Comparison of ENCODE assay signal across 18 cellular contexts in the genomic region with DNA sequence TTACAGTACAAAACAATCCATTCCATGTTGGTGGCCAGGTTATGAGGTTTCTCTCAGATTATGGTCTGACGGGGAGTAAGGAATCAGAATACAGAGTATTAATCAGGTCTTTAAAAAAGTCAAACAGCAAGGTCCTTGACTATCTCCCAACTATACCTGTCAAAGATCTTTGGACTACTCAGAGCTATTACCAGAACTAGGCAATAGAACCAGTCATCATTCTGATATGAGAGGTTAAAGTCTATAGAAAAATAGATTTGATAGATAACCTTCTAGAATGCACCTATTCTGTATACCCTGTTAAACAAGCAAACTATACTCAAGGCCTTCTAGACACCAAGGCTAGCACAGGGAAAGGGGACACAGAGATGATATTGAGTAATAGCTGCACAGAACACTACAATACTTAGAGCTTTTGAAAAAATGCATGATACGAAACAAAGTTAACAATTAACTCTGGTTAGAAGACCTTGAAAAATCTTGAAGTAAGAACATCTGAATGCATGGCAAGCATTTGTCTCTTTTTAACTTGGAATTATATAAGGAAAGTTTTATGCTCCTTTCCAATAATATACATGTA.
DNase-seq lines count a peak whose midpoint lies in the region; ATAC-seq, FAIRE-seq and TF ChIP-seq lines count a peak whose summit lies in the region.
"Had no signal": no experiment of that assay in that cellular context is flagged by ENCODE, and none has a peak within 500 bp of the region (broad histone marks: within the 10 kb centered on the region; RNA-seq: fewer than 3 reads in every experiment).

No MANE protein-coding gene starts in this region.

- peaks cover 4% of the 10 kb centered on the region for H3K9me3 Mint-ChIP-seq in progenitor cell of endocrine pancreas (ENCODE audit: low read depth)
- no peaks in the 10 kb centered on the region for H3K9me3 Mint-ChIP-seq in naive thymus-derived CD4-positive, alpha-beta T cell
- H3K9me3 Mint-ChIP-seq: CD8-positive, alpha-beta T cell had no signal

- H3K27ac ChIP-seq in SK-N-SH (ENCODE audit: low read depth in 2 of 2, low read length in 1 of 2) (no peak overlapping the region), HepG2 (ENCODE audit: extremely low read length, insufficient read depth, low read length) (no peak overlapping the region), pancreas (peak overlapping the region in 2 of 4 donors; percentile 15 to 39), substantia nigra (ENCODE audit: low read depth, low read length, poor library complexity, severe bottlenecking) (no peak overlapping the region)
- no peak overlapping the region for H3K27ac ChIP-seq in naive thymus-derived CD4-positive, alpha-beta T cell (ENCODE audit: low read depth, low read length)
- H3K27ac ChIP-seq: 22Rv1, GM23248 had no signal

- no peak overlapping the region for H3K27ac Mint-ChIP-seq in progenitor cell of endocrine pancreas
- peak overlapping the region in 1 of 9 donors; percentile 5 for H3K27ac Mint-ChIP-seq in naive thymus-derived CD4-positive, alpha-beta T cell
- H3K27ac Mint-ChIP-seq: CD14-positive monocyte; CD8-positive, alpha-beta T cell had no signal

- TF ChIP-seq RAD21 in SK-N-SH (IDR thresholded peaks at IDR 0.05; ENCODE audit: low read length) = no peak
- TF ChIP-seq RAD21 in HepG2 (CRISPR knock-in tag; IDR thresholded peaks at IDR 0.05) = no peak

- TF ChIP-seq EP300 in SK-N-SH (IDR thresholded peaks at IDR 0.05; ENCODE audit: borderline replicate concordance in 1 of 2, low read depth in 1 of 2, low read length in 1 of 2) = no peak
- no peak for TF ChIP-seq EP300 in HepG2 (IDR thresholded peaks at IDR 0.05; ENCODE audit: low read depth in 2 of 2, low read length in 2 of 2)
- TF ChIP-seq EP300 in HepG2 (CRISPR knock-in tag; IDR thresholded peaks at IDR 0.05; ENCODE audit: borderline replicate concordance) = no peak

- H3K4me1 ChIP-seq in SK-N-SH (ENCODE audit: control insufficient read depth in 1 of 2, insufficient read depth in 2 of 2, low read depth in 1 of 2, low read length in 1 of 2) (peaks cover 0 to 16% of the 10 kb centered on the region in 2 experiments; a peak in 2 of 4 replicates), HepG2 (ENCODE audit: insufficient read depth, low read length) (0 out of 2 replicates have a peak, but pooled peaks cover 5% of the 10 kb centered on the region), pancreas (peaks cover 6 to 27% (median 12%) of the 10 kb centered on the region in 3 donors)
- no peaks in the 10 kb centered on the region for H3K4me1 ChIP-seq in naive thymus-derived CD4-positive, alpha-beta T cell (ENCODE audit: control insufficient read depth in 2 of 2, insufficient read depth in 2 of 2, low read length in 2 of 2)

- H3K36me3 ChIP-seq in SK-N-SH (replicated peaks in 1 of 2; ENCODE audit: control insufficient read depth in 1 of 2, insufficient read depth in 2 of 2, low read length in 1 of 2) = no peaks in the 10 kb centered on the region
- no peaks in the 10 kb centered on the region for H3K36me3 ChIP-seq in HepG2 (replicated peaks in 1 of 2; ENCODE audit: control insufficient read depth in 1 of 2, insufficient read depth in 2 of 2, low read length in 2 of 2)
- H3K36me3 ChIP-seq in pancreas = no peaks in the 10 kb centered on the region
- no peaks in the 10 kb centered on the region for H3K36me3 ChIP-seq in naive thymus-derived CD4-positive, alpha-beta T cell (ENCODE audit: control insufficient read depth in 2 of 3, insufficient read depth in 3 of 3, low read length in 3 of 3)

- no peak overlapping the region for H3K4me3 ChIP-seq in SK-N-SH (ENCODE audit: low read depth in 2 of 2, low read length in 1 of 2)
- H3K4me3 ChIP-seq in HepG2 (replicated peaks in 1 of 3; ENCODE audit: insufficient read depth in 1 of 3, low read depth in 2 of 3, low read length in 3 of 3) = no peak overlapping the region
- H3K4me3 ChIP-seq in pancreas = no peak overlapping the region
- H3K4me3 ChIP-seq in naive thymus-derived CD4-positive, alpha-beta T cell (ENCODE audit: low read length) = no peak overlapping the region
- H3K4me3 ChIP-seq: GM23248 had no signal

- POLR2A ChIA-PET in SK-N-SH (lab: Yijun Ruan, JAX) = no interaction called here
- POLR2A ChIA-PET in HepG2 (lab: Yijun Ruan, JAX) = no interaction called here
- POLR2A ChIA-PET in naive thymus-derived CD4-positive, alpha-beta T cell (lab: Charles Lee) = no interaction called here

- H3K4me1 Mint-ChIP-seq in progenitor cell of endocrine pancreas (ENCODE audit: low read depth) = no peaks in the 10 kb centered on the region
- peaks cover 0 to 78% (median 45%) of the 10 kb centered on the region in 7 donors for H3K4me1 Mint-ChIP-seq in naive thymus-derived CD4-positive, alpha-beta T cell
- H3K4me1 Mint-ChIP-seq: CD14-positive monocyte had no signal

- no peaks in the 10 kb centered on the region for H3K27me3 Mint-ChIP-seq in progenitor cell of endocrine pancreas
- H3K27me3 Mint-ChIP-seq in naive thymus-derived CD4-positive, alpha-beta T cell = no peaks in the 10 kb centered on the region

- no peaks in the 10 kb centered on the region for H3K36me3 Mint-ChIP-seq in progenitor cell of endocrine pancreas (ENCODE audit: insufficient read depth)
- peaks cover 0 to 5% (median 0%) of the 10 kb centered on the region in 5 donors for H3K36me3 Mint-ChIP-seq in naive thymus-derived CD4-positive, alpha-beta T cell
- H3K36me3 Mint-ChIP-seq: CD14-positive monocyte; CD8-positive, alpha-beta T cell had no signal

- H3K27me3 ChIP-seq in SK-N-SH (ENCODE audit: insufficient read depth) (no peaks in the 10 kb centered on the region), HepG2 (ENCODE audit: control insufficient read depth in 1 of 2, insufficient read depth in 2 of 2, low read length in 2 of 2) (no peaks in the 10 kb centered on the region), pancreas (no peaks in the 10 kb centered on the region)
- no peaks in the 10 kb centered on the region for H3K27me3 ChIP-seq in naive thymus-derived CD4-positive, alpha-beta T cell (ENCODE audit: control insufficient read depth in 2 of 2, insufficient read depth in 2 of 2, low read length in 2 of 2)

- H4K20me1 ChIP-seq in SK-N-SH (ENCODE audit: insufficient read depth) = no peaks in the 10 kb centered on the region
- no peaks in the 10 kb centered on the region for H4K20me1 ChIP-seq in HepG2 (ENCODE audit: insufficient read depth, low read length)

- H3K9me3 ChIP-seq in SK-N-SH (no peaks in the 10 kb centered on the region), HepG2 (ENCODE audit: low read length) (no peaks in the 10 kb centered on the region), pancreas (no peaks in the 10 kb centered on the region)
- no peaks in the 10 kb centered on the region for H3K9me3 ChIP-seq in naive thymus-derived CD4-positive, alpha-beta T cell (ENCODE audit: control insufficient read depth in 2 of 3, low read length in 3 of 3)

- TF ChIP-seq CTCF in SK-N-SH (IDR thresholded peaks at IDR 0.05) = no peak
- no peak for TF ChIP-seq CTCF in HepG2 (CRISPR knock-in tag; IDR thresholded peaks at IDR 0.05)
- no peak for TF ChIP-seq CTCF in pancreas (IDR thresholded peaks at IDR 0.05)
- no peak for TF ChIP-seq CTCF in progenitor cell of endocrine pancreas (IDR thresholded peaks at IDR 0.05; ENCODE audit: unreplicated experiment)

- CTCF ChIA-PET in SK-N-SH (lab: Yijun Ruan, JAX) (no interaction called here), HepG2 (lab: Yijun Ruan, JAX; ENCODE audit: low intra/inter-chr PET ratio, low total read pairs) (no interaction called here)
- CTCF ChIA-PET in naive thymus-derived CD4-positive, alpha-beta T cell (lab: Charles Lee) = no interaction called here

- H3K79me2 ChIP-seq in SK-N-SH (ENCODE audit: insufficient read depth) (no peaks in the 10 kb centered on the region), HepG2 (ENCODE audit: insufficient read depth, low read length) (no peaks in the 10 kb centered on the region)

- DNase-seq in SK-N-SH (no peak), HepG2 (ENCODE audit: low spot score) (peak; percentile 61), pancreas (no peak), progenitor cell of endocrine pancreas (ENCODE audit: low spot score, unreplicated experiment) (no peak), substantia nigra (lab: John Stamatoyannopoulos, UW) (no peak), dermis blood vessel endothelial cell (no peak)
- DNase-seq in naive thymus-derived CD4-positive, alpha-beta T cell = no peak
- DNase-seq: CD8-positive, alpha-beta T cell; COR-L47; DMS53; GF-D8; GM23248; IMR-90 had no signal

- no TSS peak for BruUV-seq in HepG2 (replicated peaks; lab: Mats Ljungman, UMichigan)

- TF ChIP-seq POLR2A in HepG2 (IDR thresholded peaks at IDR 0.05; ENCODE audit: insufficient read depth in 1 of 2, low read depth in 2 of 2, low read length in 2 of 2) = no peak

- FAIRE-seq in HepG2 (lab: Jason Lieb, UNC) (peak; percentile 40), pancreas (lab: Jason Lieb, UNC) (no peak)
- FAIRE-seq: GM18507, H54 had no signal

- 0 out of 2 replicates have a peak overlapping the region, but pooled peaks have one; percentile 11 for H2AFZ ChIP-seq in SK-N-SH (ENCODE audit: low read depth)
- no peak overlapping the region for H2AFZ ChIP-seq in HepG2 (ENCODE audit: low read length)
- H2AFZ ChIP-seq: GM23248 had no signal

- no peak overlapping the region for H3K4me2 ChIP-seq in SK-N-SH
- H3K4me2 ChIP-seq in HepG2 (ENCODE audit: low read depth, low read length) = no peak overlapping the region

- in situ Hi-C loops in HepG2 (cut with HindIII; ENCODE audit: extremely low pct_ligation_motif_present, low pct_unique_long_range_greater_than_20kb) = no loop called here

- ATAC-seq in SK-N-SH treated with all-trans-retinoic acid at 6 μM for 48 hours (no peak), HepG2 (peak; percentile 85), pancreas (peak; percentile 57 to 84 (median 80))
- ATAC-seq in naive thymus-derived CD4-positive, alpha-beta T cell = no peak
- ATAC-seq: CD8-positive, alpha-beta T cell had no signal

- intact Hi-C loops in HepG2 (cut with micrococcal nuclease; ENCODE audit: unreplicated experiment) = loop anchor here (10.0 kb wide), 1 partner anchor 152 kb away; a partner anchor contains a TSS
- intact Hi-C loops in pancreas (cut with DNase I) = no loop called here
- intact Hi-C loops in naive thymus-derived CD4-positive, alpha-beta T cell (cut with micrococcal nuclease) = no loop called here

- H3K4me3 Mint-ChIP-seq in progenitor cell of endocrine pancreas (ENCODE audit: low read depth) = no peak overlapping the region
- H3K4me3 Mint-ChIP-seq in naive thymus-derived CD4-positive, alpha-beta T cell = no peak overlapping the region
- H3K4me3 Mint-ChIP-seq: CD14-positive monocyte; CD8-positive, alpha-beta T cell had no signal

- H3K9ac ChIP-seq in SK-N-SH = no peak overlapping the region
- no peak overlapping the region for H3K9ac ChIP-seq in HepG2 (ENCODE audit: insufficient read depth, low read depth, low read length)
- H3K9ac ChIP-seq: GM23248 had no signal

- H3F3A ChIP-seq in SK-N-SH (replicated peaks; ENCODE audit: insufficient read depth) = no peaks in the 10 kb centered on the region

- WGBS in SK-N-SH (ENCODE audit: low lambda C conversion rate) = 42% methylated on average over 2 of the region's 2 CpGs
- 2% methylated on average over 2 of the region's 2 CpGs for WGBS in HepG2 (ENCODE audit: low lambda C conversion rate)
- WGBS in pancreas, 2 donors = 17 to 18% methylated on average over 2 of the region's 2 CpGs

- H3K9me2 ChIP-seq in SK-N-SH = no peaks in the 10 kb centered on the region; the same call in 1 of the 2 replicates

TF ChIP-seq in SK-N-SH, 30 proteins besides CTCF, POLR2A, EP300 and RAD21 (continues in another document):
- no peak for TF ChIP-seq GATA2 (CRISPR knock-in tag; IDR thresholded peaks at IDR 0.05)

Comparison
In these comparisons a context has a peak if more than half of its experiments do, and no peak if none do; other contexts are left out.
1. ATAC-seq: peak in HepG2 (single experiment) and pancreas (4 of 4); none in SK-N-SH treated with all-trans-retinoic acid at 6 μM for 48 hours (single experiment) and naive thymus-derived CD4-positive, alpha-beta T cell (single experiment).